ENCODE assay signal across 9 cellular contexts in genomic region chr5:179619776-179620175, GRCh38. TPM values are rescaled to one million over a fixed set of nuclear protein-coding genes. Genes with fewer than 3 reads are reported as not detected.
DNase-seq lines count a peak whose midpoint lies in the region; ATAC-seq and TF ChIP-seq lines count a peak whose summit lies in the region.
"Had no signal": no experiment of that assay in that cellular context is flagged by ENCODE, and none has a peak within 500 bp of the region (broad histone marks: within the 10 kb centered on the region; RNA-seq: fewer than 3 reads in every experiment).

No MANE protein-coding gene starts in this region.

- H3K9ac ChIP-seq in H9 (ENCODE audit: extremely low read depth, insufficient read length, low read length): no peak overlapping the region

- peaks cover 5% of the 10 kb centered on the region for H3K4me1 ChIP-seq in H9 (ENCODE audit: insufficient read depth, low read length)

- H3T11ph ChIP-seq in H9 (ENCODE audit: low read length): no peak overlapping the region

- no peak overlapping the region for H3K23ac ChIP-seq in H9 (ENCODE audit: insufficient read length, low read depth, low read length)

- ATAC-seq in T-helper 17 cell: no peak

- H2BK15ac ChIP-seq in H9 (ENCODE audit: low read depth, low read length): no peak overlapping the region

- H2AK5ac ChIP-seq in H9 (ENCODE audit: insufficient read length, low read length): no peak overlapping the region

- H3K27ac Mint-ChIP-seq in H9 (peak overlapping the region in 1 of 3 experiments; percentile 57; a peak in 1 of 7 replicates), T-helper 17 cell (peak overlapping the region; percentile 99)

- H2BK120ac ChIP-seq in H9 (ENCODE audit: low read depth, low read length, poor library complexity, severe bottlenecking): no peak overlapping the region

- H3K4me1 Mint-ChIP-seq in H9 (peaks cover 46 to 57% of the 10 kb centered on the region in 2 experiments), T-helper 17 cell (peaks cover 68% of the 10 kb centered on the region)

- WGBS in H9 (ENCODE audit: extremely low coverage, insufficient read length, low lambda C conversion rate): no CpG with 5 or more reads among the region's 4 CpGs

- peaks cover 2 to 3% of the 10 kb centered on the region in 2 experiments; a peak in 3 of 5 replicates for H3K9me3 Mint-ChIP-seq in H9

- H3K4me2 ChIP-seq in H9 (ENCODE audit: insufficient read depth, insufficient read length, low read length): no peak overlapping the region

- H3K4ac ChIP-seq in H9 (ENCODE audit: low read depth, low read length): no peak overlapping the region

- H3K18ac ChIP-seq in H9 (ENCODE audit: insufficient read length, low read depth, low read length): no peak overlapping the region

- peaks cover 3% of the 10 kb centered on the region; the same call in 1 of the 2 replicates for H3K27me3 Mint-ChIP-seq in H9 (ENCODE audit: low read depth)
- peaks cover 5% of the 10 kb centered on the region for H3K27me3 Mint-ChIP-seq in T-helper 17 cell

- H3K4me3 ChIP-seq in fibroblast of mammary gland (ENCODE audit: control insufficient read depth, low read depth, low read length) (peak overlapping the region; percentile 65), retinal pigment epithelial cell (ENCODE audit: low read length) (peak overlapping the region; percentile 100)

- H4K91ac ChIP-seq in H9 (ENCODE audit: insufficient read length, low read depth, low read length): no peak overlapping the region

- H3K36me3 Mint-ChIP-seq in H9 (ENCODE audit: insufficient read depth in 1 of 3, low read depth in 3 of 3) (peaks cover 68 to 85% (median 82%) of the 10 kb centered on the region in 3 experiments), T-helper 17 cell (ENCODE audit: low read depth) (peaks cover 38% of the 10 kb centered on the region)

- DNase-seq in H9: no peak
- no peak for DNase-seq in T-helper 17 cell
- no peak for DNase-seq in fibroblast of mammary gland (ENCODE audit: low read depth)
- DNase-seq in retinal pigment epithelial cell (ENCODE audit: low read depth): no peak
- no peak for DNase-seq in NCI-H1436 treated with DMSO at 0.1 percent for 48 hours (lab: John Stamatoyannopoulos, UW)
- DNase-seq in OCI-M1 (lab: John Stamatoyannopoulos, UW): no peak
- DNase-seq in stimulated activated CD4-positive, alpha-beta T cell treated with anti-CD3 and anti-CD28 coated beads, Interleukin-1b, Interleukin-23, amount 100 ng/mL, for 48 hours: no peak
- DNase-seq in glomerular visceral epithelial cell (ENCODE audit: extremely low spot score): no peak
- DNase-seq: Kasumi-1 had no signal

- no peak overlapping the region for H4K8ac ChIP-seq in H9 (replicated peaks; ENCODE audit: insufficient read length, low read depth, low read length)

- H3K27me3 ChIP-seq in H9 (ENCODE audit: insufficient read depth, low read length): no peaks in the 10 kb centered on the region

- H3K56ac ChIP-seq in H9 (ENCODE audit: insufficient read length, low read depth, low read length): no peak overlapping the region

- H2AFZ ChIP-seq in H9 (ENCODE audit: low read length): no peak overlapping the region

- no peak overlapping the region for H3K27ac ChIP-seq in H9 (ENCODE audit: insufficient read length, low read depth, low read length)

- peaks cover 10% of the 10 kb centered on the region for H3K79me1 ChIP-seq in H9 (ENCODE audit: insufficient read depth, low read depth, low read length, poor library complexity, severe bottlenecking)

- no peak overlapping the region for H2BK12ac ChIP-seq in H9 (ENCODE audit: insufficient read length, low read depth, low read length)

- peaks cover 29% of the 10 kb centered on the region for H3K79me2 ChIP-seq in H9 (ENCODE audit: insufficient read depth, low read length)

- H3K4me3 Mint-ChIP-seq in H9 (peak overlapping the region; percentile 93 to 98), T-helper 17 cell (peak overlapping the region; percentile 98)

- H3K23me2 ChIP-seq in H9 (ENCODE audit: insufficient read length, low read depth, low read length, poor library complexity, severe bottlenecking): peaks cover 7% of the 10 kb centered on the region

- no peak overlapping the region for H3K14ac ChIP-seq in H9 (ENCODE audit: insufficient read depth, low read length)

- no peaks in the 10 kb centered on the region for H3K9me3 ChIP-seq in H9 (ENCODE audit: control insufficient read depth, low read depth, low read length)
- no peaks in the 10 kb centered on the region for H3K9me3 ChIP-seq in T-helper 17 cell (ENCODE audit: control insufficient read depth, low read length, poor library complexity, severe bottlenecking)

- no peaks in the 10 kb centered on the region for H4K20me1 ChIP-seq in H9 (ENCODE audit: control insufficient read depth, insufficient read depth, insufficient read length)

- H2BK5ac ChIP-seq in H9 (ENCODE audit: insufficient read length, low read length): no peak overlapping the region

- H4K5ac ChIP-seq in H9 (ENCODE audit: insufficient read length, low read depth, low read length): no peak overlapping the region

- TF ChIP-seq CTCF in H9 (conservative IDR thresholded peaks at IDR 0.05): no peak
- TF ChIP-seq CTCF in fibroblast of mammary gland (conservative IDR thresholded peaks at IDR 0.05; ENCODE audit: control insufficient read depth, insufficient read depth, low read depth, low read length): no peak
- no peak for TF ChIP-seq CTCF in retinal pigment epithelial cell (conservative IDR thresholded peaks at IDR 0.05; ENCODE audit: low read depth, low read length)

- no peak overlapping the region for H2BK20ac ChIP-seq in H9 (ENCODE audit: low read depth, low read length, poor library complexity, severe bottlenecking)

RNA-seq across cellular contexts. Expression of gene HNRNPH1, which starts 3.7 kb away (rescaled TPM):
- total RNA-seq in H9 (2021) (1,042 and 1,066 TPM in 2 replicates), T-helper 17 cell (1,000 to 10,000 TPM; 1,923 to 1,994 TPM)
